ENCODE assay signal across 1 cellular context in genomic region chr20:52675414-52675813, GRCh38.
TF ChIP-seq lines count a peak whose summit lies in the region.

No MANE protein-coding gene starts in this region.

TF ChIP-seq in GM23338, 12 proteins besides CTCF, POLR2A, EP300 and RAD21 (continued from another document):
- TF ChIP-seq ZNF462 (CRISPR knock-in tag; IDR thresholded peaks at IDR 0.05), result no peak
- TF ChIP-seq STAT1 (IDR thresholded peaks at IDR 0.05; ENCODE audit: unreplicated experiment), result no peak
- no peak for TF ChIP-seq ZNF331 (CRISPR knock-in tag; IDR thresholded peaks at IDR 0.05; ENCODE audit: low read depth)
- no peak for TF ChIP-seq EZH2 (IDR thresholded peaks at IDR 0.05; ENCODE audit: low read depth, unreplicated experiment)
- no peak for TF ChIP-seq NANOG (IDR thresholded peaks at IDR 0.05; ENCODE audit: borderline replicate concordance)
- no peak for TF ChIP-seq JUNB (IDR thresholded peaks at IDR 0.05; ENCODE audit: unreplicated experiment)
- TF ChIP-seq REST (IDR thresholded peaks at IDR 0.05; ENCODE audit: unreplicated experiment), result no peak
- no peak for TF ChIP-seq EZH2phosphoT487 (IDR thresholded peaks at IDR 0.05; ENCODE audit: unreplicated experiment)
- no peak for TF ChIP-seq ZNF114 (CRISPR knock-in tag; IDR thresholded peaks at IDR 0.05)
- TF ChIP-seq POLR2AphosphoS5 (IDR thresholded peaks at IDR 0.05; ENCODE audit: low read depth), result no peak
- no peak for TF ChIP-seq CREB1 (CRISPR knock-in tag; IDR thresholded peaks at IDR 0.05; ENCODE audit: low read depth)
